ENCODE assay signal across 7 cellular contexts in the genomic region with DNA sequence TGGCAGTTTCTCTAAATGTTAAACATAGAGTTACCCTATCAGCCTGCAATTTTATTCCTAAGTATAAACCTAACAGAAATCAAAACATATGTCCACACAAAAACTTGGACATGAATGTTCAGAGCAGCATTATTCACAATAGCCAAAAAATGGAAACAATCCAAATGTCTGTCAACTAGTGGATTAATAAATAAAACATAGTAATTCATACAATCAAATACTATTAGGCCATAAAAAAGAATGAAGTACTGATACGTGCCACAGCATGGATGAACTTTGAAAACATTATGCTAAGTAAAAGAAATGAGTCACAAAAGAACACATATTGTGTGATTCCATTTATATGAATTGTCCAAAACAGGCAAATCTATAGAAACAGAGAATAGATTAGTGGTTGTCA.
"Had no signal": no experiment of that assay in that cellular context is flagged by ENCODE, and none has a peak within 500 bp of the region (broad histone marks: within the 10 kb centered on the region; RNA-seq: fewer than 3 reads in every experiment).

No MANE protein-coding gene starts in this region.

- ATAC-seq: HCT116 had no signal

- DNase-seq: GOT3, H7, HFFc6, KBM-7 had no signal

- H3K4me1 Mint-ChIP-seq: IgD-negative memory B cell had no signal

- H3K9me3 Mint-ChIP-seq: HFFc6 had no signal

- H3K4me3 Mint-ChIP-seq: HFFc6, IgD-negative memory B cell had no signal

- H3K27ac Mint-ChIP-seq: HFFc6, IgD-negative memory B cell had no signal

- H3K36me3 Mint-ChIP-seq: IgD-negative memory B cell had no signal

- H3K36me3 ChIP-seq: HAP-1 had no signal

- H3K4me3 ChIP-seq: HAP-1 had no signal
